In the genomic region with DNA sequence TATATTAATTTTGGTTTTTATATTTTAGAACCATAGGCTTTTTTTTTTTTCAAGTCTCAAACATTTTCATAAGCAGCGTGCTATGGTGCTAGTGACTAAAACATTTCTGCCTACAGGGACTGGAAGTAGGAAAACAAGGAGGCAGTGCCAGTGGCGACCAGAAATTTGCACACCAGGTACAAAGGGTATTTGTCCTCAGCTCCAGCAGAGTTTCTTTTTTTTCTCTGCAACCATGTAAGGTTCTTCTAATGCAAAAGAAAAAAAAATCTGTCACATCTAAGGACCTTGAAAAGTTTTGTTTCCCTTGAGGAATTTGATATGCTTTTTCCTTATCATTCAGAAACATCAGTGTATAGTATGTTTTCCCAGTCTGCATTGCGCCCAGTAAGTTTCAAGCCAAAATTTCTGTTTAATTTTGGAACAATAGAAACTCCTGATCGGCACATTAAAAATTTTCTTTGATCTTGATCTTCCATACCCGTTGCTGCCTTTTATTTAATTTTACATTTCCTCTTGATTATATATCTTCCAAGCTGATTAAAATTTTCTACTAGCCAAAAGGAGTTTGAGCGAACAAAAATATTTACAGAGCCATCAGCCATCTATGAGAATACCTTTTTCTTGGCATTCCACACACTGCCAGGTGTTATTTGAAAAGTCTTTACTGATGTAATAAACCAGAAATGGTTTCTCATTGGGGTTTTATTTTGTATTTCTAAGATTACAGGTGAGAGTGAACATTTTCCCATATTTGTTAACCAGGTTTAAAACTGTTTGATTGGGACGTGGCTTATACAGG, we compare ENCODE assay signal across 8 cellular contexts. TPM values are rescaled to one million over a fixed set of nuclear protein-coding genes. Genes with fewer than 3 reads are reported as not detected.
DNase-seq lines count a peak whose midpoint lies in the region; ATAC-seq and TF ChIP-seq lines count a peak whose summit lies in the region.

No MANE protein-coding gene starts in this region.

- H3K36me3 ChIP-seq in left ventricle myocardium inferior (no peaks in the 10 kb centered on the region), ascending aorta (no peaks in the 10 kb centered on the region), uterus (no peaks in the 10 kb centered on the region)

- DNase-seq in left ventricle myocardium inferior (no peak), left cardiac atrium (no peak), ascending aorta (ENCODE audit: low spot score in 2 of 2) (no peak), memory B cell (ENCODE audit: low spot score in 2 of 2) (no peak), uterus (no peak)

- H3K9me3 ChIP-seq in left ventricle myocardium inferior (replicated peaks) (no peaks in the 10 kb centered on the region), ascending aorta (no peaks in the 10 kb centered on the region), uterus (no peaks in the 10 kb centered on the region)

- intact Hi-C loops in left ventricle myocardium inferior (cut with micrococcal nuclease) (no loop called here), left cardiac atrium (cut with DNase I) (no loop called here), ascending aorta (cut with DNase I) (no loop called here), uterus (cut with DNase I; ENCODE audit: low total_unique reads) (no loop called here)

- H3K9me3 Mint-ChIP-seq in memory B cell, result no peaks in the 10 kb centered on the region

- ATAC-seq in left cardiac atrium, result no peak
- ATAC-seq in memory B cell (ENCODE audit: low read depth), result no peak
- ATAC-seq in HG03571 (IDR thresholded peaks at IDR 0.05; ENCODE audit: unreplicated experiment), result no peak
- ATAC-seq in HG02763 (IDR thresholded peaks at IDR 0.05; ENCODE audit: unreplicated experiment), result no peak
- no peak for ATAC-seq in GM21529 (IDR thresholded peaks at IDR 0.05; ENCODE audit: unreplicated experiment)

- TF ChIP-seq CTCF in left ventricle myocardium inferior (IDR thresholded peaks at IDR 0.05; ENCODE audit: borderline replicate concordance) (no peak), ascending aorta (IDR thresholded peaks at IDR 0.05) (no peak), uterus (IDR thresholded peaks at IDR 0.05) (no peak)

- TF ChIP-seq POLR2A in uterus (IDR thresholded peaks at IDR 0.05), result no peak

- peak overlapping the region; percentile 83 for H3K27ac Mint-ChIP-seq in memory B cell

- H3K4me1 ChIP-seq in left ventricle myocardium inferior, result peaks cover 44% of the 10 kb centered on the region
- peaks cover 0 to 19% of the 10 kb centered on the region in 2 donors for H3K4me1 ChIP-seq in ascending aorta
- H3K4me1 ChIP-seq in uterus, result no peaks in the 10 kb centered on the region

- peak overlapping the region; percentile 91 for H3K4me3 Mint-ChIP-seq in memory B cell

- H3K27ac ChIP-seq in left ventricle myocardium inferior (replicated peaks), result peak overlapping the region; percentile 92
- peak overlapping the region; percentile 64 to 85 for H3K27ac ChIP-seq in ascending aorta
- H3K27ac ChIP-seq in uterus, result peak overlapping the region; percentile 85 to 86

- H3K27me3 ChIP-seq in left ventricle myocardium inferior (ENCODE audit: low read depth) (no peaks in the 10 kb centered on the region), ascending aorta (no peaks in the 10 kb centered on the region), uterus (no peaks in the 10 kb centered on the region)

- peaks cover 23% of the 10 kb centered on the region for H3K4me1 Mint-ChIP-seq in memory B cell

- H3K4me3 ChIP-seq in left ventricle myocardium inferior (peak overlapping the region; percentile 97), ascending aorta (peak overlapping the region; percentile 93 to 99), uterus (peak overlapping the region; percentile 55 to 63)

- H3K36me3 Mint-ChIP-seq in memory B cell, result peaks cover 9% of the 10 kb centered on the region

- H3K27me3 Mint-ChIP-seq in memory B cell, result no peaks in the 10 kb centered on the region

RNA-seq across cellular contexts. Expression of a gene that starts 1.0 kb away (rescaled TPM):
- 27.0 TPM for total RNA-seq in left ventricle myocardium inferior
- total RNA-seq in left cardiac atrium, result 10 to 100 TPM; 23.8 to 28.5 TPM
- 13.0 TPM for total RNA-seq in ascending aorta
- total RNA-seq in uterus, result 10 to 100 TPM in 3 of 4 donors, 1 to 10 TPM in 1; 8.8 to 58.5 (median 26.5) TPM

RNA-seq across cellular contexts. Expression of a gene that starts 18.2 kb away (rescaled TPM):
- total RNA-seq in left ventricle myocardium inferior, result 16.5 TPM
- total RNA-seq in left cardiac atrium, result 10 to 100 TPM; 16.0 to 16.2 TPM
- total RNA-seq in ascending aorta, result 16.8 TPM
- 10 to 100 TPM; 12.6 to 60.7 (median 17.2) TPM for total RNA-seq in uterus
